ENCODE assay signal across 1 cellular context in the genomic region with DNA sequence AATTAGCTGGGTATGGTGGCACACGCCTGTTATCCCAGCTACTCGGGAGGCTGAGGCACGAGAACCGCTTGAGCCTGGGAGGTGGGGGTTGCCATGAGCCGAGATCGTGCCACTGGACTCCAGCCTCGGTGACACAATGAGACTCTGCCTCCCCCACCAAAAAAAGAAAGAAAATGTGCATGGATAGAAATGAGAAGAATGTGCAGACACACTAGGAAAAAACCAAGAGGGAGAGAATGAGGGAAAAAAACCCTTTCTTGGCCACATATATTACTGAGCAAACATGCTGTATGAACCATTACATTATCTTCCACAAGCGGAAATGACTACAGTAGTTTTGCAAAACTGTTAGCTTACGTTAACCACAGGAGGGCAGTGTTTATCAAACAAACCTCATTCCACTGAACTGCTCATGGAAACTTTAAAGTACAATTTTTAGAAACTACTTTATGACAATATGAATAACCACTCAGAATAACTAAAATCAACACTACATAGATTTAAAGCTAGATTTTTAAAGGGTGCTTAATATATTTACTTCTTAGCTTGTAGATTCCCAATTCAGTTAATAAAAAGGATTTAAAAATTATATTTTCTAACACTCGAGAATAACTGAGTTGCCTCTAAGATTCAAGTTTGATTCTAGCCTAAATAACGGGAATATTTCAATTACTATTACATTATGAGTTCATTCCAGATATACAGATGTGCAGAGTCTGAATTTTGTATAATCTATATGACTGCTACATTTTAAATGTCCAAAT.
TF ChIP-seq lines count a peak whose summit lies in the region.

No MANE protein-coding gene starts in this region.

TF ChIP-seq in HepG2, 621 proteins besides CTCF, POLR2A, EP300 and RAD21 (continued from another document and continues in another):
- TF ChIP-seq, protein P1, sequence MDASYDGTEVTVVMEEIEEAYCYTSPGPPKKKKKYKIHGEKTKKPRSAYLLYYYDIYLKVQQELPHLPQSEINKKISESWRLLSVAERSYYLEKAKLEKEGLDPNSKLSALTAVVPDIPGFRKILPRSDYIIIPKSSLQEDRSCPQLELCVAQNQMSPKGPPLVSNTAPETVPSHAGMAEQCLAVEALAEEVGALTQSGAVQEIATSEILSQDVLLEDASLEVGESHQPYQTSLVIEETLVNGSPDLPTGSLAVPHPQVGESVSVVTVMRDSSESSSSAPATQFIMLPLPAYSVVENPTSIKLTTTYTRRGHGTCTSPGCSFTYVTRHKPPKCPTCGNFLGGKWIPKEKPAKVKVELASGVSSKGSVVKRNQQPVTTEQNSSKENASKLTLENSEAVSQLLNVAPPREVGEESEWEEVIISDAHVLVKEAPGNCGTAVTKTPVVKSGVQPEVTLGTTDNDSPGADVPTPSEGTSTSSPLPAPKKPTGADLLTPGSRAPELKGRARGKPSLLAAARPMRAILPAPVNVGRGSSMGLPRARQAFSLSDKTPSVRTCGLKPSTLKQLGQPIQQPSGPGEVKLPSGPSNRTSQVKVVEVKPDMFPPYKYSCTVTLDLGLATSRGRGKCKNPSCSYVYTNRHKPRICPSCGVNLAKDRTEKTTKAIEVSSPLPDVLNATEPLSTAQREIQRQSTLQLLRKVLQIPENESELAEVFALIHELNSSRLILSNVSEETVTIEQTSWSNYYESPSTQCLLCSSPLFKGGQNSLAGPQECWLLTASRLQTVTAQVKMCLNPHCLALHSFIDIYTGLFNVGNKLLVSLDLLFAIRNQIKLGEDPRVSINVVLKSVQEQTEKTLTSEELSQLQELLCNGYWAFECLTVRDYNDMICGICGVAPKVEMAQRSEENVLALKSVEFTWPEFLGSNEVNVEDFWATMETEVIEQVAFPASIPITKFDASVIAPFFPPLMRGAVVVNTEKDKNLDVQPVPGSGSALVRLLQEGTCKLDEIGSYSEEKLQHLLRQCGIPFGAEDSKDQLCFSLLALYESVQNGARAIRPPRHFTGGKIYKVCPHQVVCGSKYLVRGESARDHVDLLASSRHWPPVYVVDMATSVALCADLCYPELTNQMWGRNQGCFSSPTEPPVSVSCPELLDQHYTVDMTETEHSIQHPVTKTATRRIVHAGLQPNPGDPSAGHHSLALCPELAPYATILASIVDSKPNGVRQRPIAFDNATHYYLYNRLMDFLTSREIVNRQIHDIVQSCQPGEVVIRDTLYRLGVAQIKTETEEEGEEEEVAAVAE (CRISPR knock-in tag; IDR thresholded peaks at IDR 0.05; ENCODE audit: borderline replicate concordance) = no peak
- TF ChIP-seq ZNF431 (CRISPR knock-in tag; IDR thresholded peaks at IDR 0.05; ENCODE audit: borderline replicate concordance, low read depth) = no peak
- TF ChIP-seq, protein P2, sequence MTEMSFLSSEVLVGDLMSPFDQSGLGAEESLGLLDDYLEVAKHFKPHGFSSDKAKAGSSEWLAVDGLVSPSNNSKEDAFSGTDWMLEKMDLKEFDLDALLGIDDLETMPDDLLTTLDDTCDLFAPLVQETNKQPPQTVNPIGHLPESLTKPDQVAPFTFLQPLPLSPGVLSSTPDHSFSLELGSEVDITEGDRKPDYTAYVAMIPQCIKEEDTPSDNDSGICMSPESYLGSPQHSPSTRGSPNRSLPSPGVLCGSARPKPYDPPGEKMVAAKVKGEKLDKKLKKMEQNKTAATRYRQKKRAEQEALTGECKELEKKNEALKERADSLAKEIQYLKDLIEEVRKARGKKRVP (CRISPR knock-in tag; IDR thresholded peaks at IDR 0.05) = no peak
- TF ChIP-seq ZNF747 (CRISPR knock-in tag; IDR thresholded peaks at IDR 0.05; ENCODE audit: borderline replicate concordance) = no peak
- peak; percentile 11; the same call in 1 of the 2 replicates for TF ChIP-seq NFE2L2 (IDR thresholded peaks at IDR 0.05; ENCODE audit: low read length)
- TF ChIP-seq, protein P3, sequence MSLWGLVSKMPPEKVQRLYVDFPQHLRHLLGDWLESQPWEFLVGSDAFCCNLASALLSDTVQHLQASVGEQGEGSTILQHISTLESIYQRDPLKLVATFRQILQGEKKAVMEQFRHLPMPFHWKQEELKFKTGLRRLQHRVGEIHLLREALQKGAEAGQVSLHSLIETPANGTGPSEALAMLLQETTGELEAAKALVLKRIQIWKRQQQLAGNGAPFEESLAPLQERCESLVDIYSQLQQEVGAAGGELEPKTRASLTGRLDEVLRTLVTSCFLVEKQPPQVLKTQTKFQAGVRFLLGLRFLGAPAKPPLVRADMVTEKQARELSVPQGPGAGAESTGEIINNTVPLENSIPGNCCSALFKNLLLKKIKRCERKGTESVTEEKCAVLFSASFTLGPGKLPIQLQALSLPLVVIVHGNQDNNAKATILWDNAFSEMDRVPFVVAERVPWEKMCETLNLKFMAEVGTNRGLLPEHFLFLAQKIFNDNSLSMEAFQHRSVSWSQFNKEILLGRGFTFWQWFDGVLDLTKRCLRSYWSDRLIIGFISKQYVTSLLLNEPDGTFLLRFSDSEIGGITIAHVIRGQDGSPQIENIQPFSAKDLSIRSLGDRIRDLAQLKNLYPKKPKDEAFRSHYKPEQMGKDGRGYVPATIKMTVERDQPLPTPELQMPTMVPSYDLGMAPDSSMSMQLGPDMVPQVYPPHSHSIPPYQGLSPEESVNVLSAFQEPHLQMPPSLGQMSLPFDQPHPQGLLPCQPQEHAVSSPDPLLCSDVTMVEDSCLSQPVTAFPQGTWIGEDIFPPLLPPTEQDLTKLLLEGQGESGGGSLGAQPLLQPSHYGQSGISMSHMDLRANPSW (CRISPR knock-in tag; IDR thresholded peaks at IDR 0.05; ENCODE audit: borderline replicate concordance) = 0 out of 2 replicates have a peak, but pooled peaks have one; percentile 21
- peak; percentile 43; the same call in 1 of the 2 replicates for TF ChIP-seq ZSCAN9 (CRISPR knock-in tag; IDR thresholded peaks at IDR 0.05; ENCODE audit: borderline replicate concordance)
- no peak for TF ChIP-seq ZNF207 (IDR thresholded peaks at IDR 0.05; ENCODE audit: borderline replicate concordance)
- no peak for TF ChIP-seq SRSF4 (IDR thresholded peaks at IDR 0.05; ENCODE audit: low read depth, low read length, poor library complexity, severe bottlenecking)
- TF ChIP-seq CEBPG (CRISPR knock-in tag; IDR thresholded peaks at IDR 0.05) = peak; percentile 75
- TF ChIP-seq, protein P4, sequence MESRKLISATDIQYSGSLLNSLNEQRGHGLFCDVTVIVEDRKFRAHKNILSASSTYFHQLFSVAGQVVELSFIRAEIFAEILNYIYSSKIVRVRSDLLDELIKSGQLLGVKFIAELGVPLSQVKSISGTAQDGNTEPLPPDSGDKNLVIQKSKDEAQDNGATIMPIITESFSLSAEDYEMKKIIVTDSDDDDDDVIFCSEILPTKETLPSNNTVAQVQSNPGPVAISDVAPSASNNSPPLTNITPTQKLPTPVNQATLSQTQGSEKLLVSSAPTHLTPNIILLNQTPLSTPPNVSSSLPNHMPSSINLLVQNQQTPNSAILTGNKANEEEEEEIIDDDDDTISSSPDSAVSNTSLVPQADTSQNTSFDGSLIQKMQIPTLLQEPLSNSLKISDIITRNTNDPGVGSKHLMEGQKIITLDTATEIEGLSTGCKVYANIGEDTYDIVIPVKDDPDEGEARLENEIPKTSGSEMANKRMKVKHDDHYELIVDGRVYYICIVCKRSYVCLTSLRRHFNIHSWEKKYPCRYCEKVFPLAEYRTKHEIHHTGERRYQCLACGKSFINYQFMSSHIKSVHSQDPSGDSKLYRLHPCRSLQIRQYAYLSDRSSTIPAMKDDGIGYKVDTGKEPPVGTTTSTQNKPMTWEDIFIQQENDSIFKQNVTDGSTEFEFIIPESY (CRISPR knock-in tag; IDR thresholded peaks at IDR 0.05) = 0 out of 2 replicates have a peak, but pooled peaks have one; percentile 21
- no peak for TF ChIP-seq ZSCAN25 (CRISPR knock-in tag; IDR thresholded peaks at IDR 0.05)
- no peak for TF ChIP-seq HNRNPH1 (optimal IDR thresholded peaks at IDR 0.05; ENCODE audit: low read depth, low read length)
- TF ChIP-seq ZNF792 (CRISPR knock-in tag; IDR thresholded peaks at IDR 0.05) = peak; percentile 44; the same call in 1 of the 2 replicates
- TF ChIP-seq KLF16 (CRISPR knock-in tag; IDR thresholded peaks at IDR 0.05) = peak in 1 of 2 experiments; percentile 62; a peak in 1 of 4 replicates
- peak; percentile 17; the same call in 1 of the 2 replicates for TF ChIP-seq HMG20A (CRISPR knock-in tag; IDR thresholded peaks at IDR 0.05; ENCODE audit: borderline replicate concordance)
- TF ChIP-seq SUZ12 (IDR thresholded peaks at IDR 0.05; ENCODE audit: low read depth, low read length) = no peak
- no peak for TF ChIP-seq ZNF430 (CRISPR knock-in tag; IDR thresholded peaks at IDR 0.05)
- TF ChIP-seq NFIC (IDR thresholded peaks at IDR 0.05; ENCODE audit: low read length) = no peak
- 0 out of 2 replicates have a peak, but pooled peaks have one; percentile 61 for TF ChIP-seq ZMYM3 (CRISPR knock-in tag; IDR thresholded peaks at IDR 0.05)
- TF ChIP-seq NFYB (CRISPR knock-in tag; IDR thresholded peaks at IDR 0.05) = no peak
- TF ChIP-seq ZSCAN21 (CRISPR knock-in tag; IDR thresholded peaks at IDR 0.05; ENCODE audit: borderline replicate concordance) = no peak
- no peak for TF ChIP-seq ZNF615 (CRISPR knock-in tag; IDR thresholded peaks at IDR 0.05; ENCODE audit: borderline replicate concordance)
- no peak for TF ChIP-seq DNMT3B (CRISPR knock-in tag; conservative IDR thresholded peaks at IDR 0.05)
- TF ChIP-seq ZNF510 (CRISPR knock-in tag; IDR thresholded peaks at IDR 0.05; ENCODE audit: low read depth) = no peak
- TF ChIP-seq, protein P5, sequence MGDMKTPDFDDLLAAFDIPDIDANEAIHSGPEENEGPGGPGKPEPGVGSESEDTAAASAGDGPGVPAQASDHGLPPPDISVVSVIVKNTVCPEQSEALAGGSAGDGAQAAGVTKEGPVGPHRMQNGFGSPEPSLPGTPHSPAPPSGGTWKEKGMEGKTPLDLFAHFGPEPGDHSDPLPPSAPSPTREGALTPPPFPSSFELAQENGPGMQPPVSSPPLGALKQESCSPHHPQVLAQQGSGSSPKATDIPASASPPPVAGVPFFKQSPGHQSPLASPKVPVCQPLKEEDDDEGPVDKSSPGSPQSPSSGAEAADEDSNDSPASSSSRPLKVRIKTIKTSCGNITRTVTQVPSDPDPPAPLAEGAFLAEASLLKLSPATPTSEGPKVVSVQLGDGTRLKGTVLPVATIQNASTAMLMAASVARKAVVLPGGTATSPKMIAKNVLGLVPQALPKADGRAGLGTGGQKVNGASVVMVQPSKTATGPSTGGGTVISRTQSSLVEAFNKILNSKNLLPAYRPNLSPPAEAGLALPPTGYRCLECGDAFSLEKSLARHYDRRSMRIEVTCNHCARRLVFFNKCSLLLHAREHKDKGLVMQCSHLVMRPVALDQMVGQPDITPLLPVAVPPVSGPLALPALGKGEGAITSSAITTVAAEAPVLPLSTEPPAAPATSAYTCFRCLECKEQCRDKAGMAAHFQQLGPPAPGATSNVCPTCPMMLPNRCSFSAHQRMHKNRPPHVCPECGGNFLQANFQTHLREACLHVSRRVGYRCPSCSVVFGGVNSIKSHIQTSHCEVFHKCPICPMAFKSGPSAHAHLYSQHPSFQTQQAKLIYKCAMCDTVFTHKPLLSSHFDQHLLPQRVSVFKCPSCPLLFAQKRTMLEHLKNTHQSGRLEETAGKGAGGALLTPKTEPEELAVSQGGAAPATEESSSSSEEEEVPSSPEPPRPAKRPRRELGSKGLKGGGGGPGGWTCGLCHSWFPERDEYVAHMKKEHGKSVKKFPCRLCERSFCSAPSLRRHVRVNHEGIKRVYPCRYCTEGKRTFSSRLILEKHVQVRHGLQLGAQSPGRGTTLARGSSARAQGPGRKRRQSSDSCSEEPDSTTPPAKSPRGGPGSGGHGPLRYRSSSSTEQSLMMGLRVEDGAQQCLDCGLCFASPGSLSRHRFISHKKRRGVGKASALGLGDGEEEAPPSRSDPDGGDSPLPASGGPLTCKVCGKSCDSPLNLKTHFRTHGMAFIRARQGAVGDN (CRISPR knock-in tag; IDR thresholded peaks at IDR 0.05) = peak; percentile 54
- TF ChIP-seq, protein P6, sequence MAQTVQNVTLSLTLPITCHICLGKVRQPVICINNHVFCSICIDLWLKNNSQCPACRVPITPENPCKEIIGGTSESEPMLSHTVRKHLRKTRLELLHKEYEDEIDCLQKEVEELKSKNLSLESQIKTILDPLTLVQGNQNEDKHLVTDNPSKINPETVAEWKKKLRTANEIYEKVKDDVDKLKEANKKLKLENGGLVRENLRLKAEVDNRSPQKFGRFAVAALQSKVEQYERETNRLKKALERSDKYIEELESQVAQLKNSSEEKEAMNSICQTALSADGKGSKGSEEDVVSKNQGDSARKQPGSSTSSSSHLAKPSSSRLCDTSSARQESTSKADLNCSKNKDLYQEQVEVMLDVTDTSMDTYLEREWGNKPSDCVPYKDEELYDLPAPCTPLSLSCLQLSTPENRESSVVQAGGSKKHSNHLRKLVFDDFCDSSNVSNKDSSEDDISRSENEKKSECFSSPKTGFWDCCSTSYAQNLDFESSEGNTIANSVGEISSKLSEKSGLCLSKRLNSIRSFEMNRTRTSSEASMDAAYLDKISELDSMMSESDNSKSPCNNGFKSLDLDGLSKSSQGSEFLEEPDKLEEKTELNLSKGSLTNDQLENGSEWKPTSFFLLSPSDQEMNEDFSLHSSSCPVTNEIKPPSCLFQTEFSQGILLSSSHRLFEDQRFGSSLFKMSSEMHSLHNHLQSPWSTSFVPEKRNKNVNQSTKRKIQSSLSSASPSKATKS (CRISPR knock-in tag; IDR thresholded peaks at IDR 0.05) = no peak
- peak; percentile 64; the same call in 1 of the 2 replicates for TF ChIP-seq ZNF331 (CRISPR knock-in tag; IDR thresholded peaks at IDR 0.05)
- no peak for TF ChIP-seq TMF1 (CRISPR knock-in tag; IDR thresholded peaks at IDR 0.05; ENCODE audit: low read depth)
- TF ChIP-seq, protein P7, sequence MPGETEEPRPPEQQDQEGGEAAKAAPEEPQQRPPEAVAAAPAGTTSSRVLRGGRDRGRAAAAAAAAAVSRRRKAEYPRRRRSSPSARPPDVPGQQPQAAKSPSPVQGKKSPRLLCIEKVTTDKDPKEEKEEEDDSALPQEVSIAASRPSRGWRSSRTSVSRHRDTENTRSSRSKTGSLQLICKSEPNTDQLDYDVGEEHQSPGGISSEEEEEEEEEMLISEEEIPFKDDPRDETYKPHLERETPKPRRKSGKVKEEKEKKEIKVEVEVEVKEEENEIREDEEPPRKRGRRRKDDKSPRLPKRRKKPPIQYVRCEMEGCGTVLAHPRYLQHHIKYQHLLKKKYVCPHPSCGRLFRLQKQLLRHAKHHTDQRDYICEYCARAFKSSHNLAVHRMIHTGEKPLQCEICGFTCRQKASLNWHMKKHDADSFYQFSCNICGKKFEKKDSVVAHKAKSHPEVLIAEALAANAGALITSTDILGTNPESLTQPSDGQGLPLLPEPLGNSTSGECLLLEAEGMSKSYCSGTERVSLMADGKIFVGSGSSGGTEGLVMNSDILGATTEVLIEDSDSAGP (CRISPR knock-in tag; IDR thresholded peaks at IDR 0.05; ENCODE audit: borderline replicate concordance) = no peak
- no peak for TF ChIP-seq ZNF317 (CRISPR knock-in tag; IDR thresholded peaks at IDR 0.05)
- no peak for TF ChIP-seq SP1 (IDR thresholded peaks at IDR 0.05)
- TF ChIP-seq SP1 (CRISPR knock-in tag; IDR thresholded peaks at IDR 0.05) = 0 out of 2 replicates have a peak, but pooled peaks have one; percentile 39
- TF ChIP-seq, protein P8, sequence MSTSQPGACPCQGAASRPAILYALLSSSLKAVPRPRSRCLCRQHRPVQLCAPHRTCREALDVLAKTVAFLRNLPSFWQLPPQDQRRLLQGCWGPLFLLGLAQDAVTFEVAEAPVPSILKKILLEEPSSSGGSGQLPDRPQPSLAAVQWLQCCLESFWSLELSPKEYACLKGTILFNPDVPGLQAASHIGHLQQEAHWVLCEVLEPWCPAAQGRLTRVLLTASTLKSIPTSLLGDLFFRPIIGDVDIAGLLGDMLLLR (CRISPR knock-in tag; IDR thresholded peaks at IDR 0.05) = no peak
- TF ChIP-seq YEATS4 (CRISPR knock-in tag; IDR thresholded peaks at IDR 0.05; ENCODE audit: borderline replicate concordance) = no peak
- no peak for TF ChIP-seq ZNF788 (CRISPR knock-in tag; IDR thresholded peaks at IDR 0.05; ENCODE audit: borderline replicate concordance)
- TF ChIP-seq ZNF101 (CRISPR knock-in tag; IDR thresholded peaks at IDR 0.05; ENCODE audit: borderline replicate concordance, low read depth) = no peak
- no peak for TF ChIP-seq ZNF44 (CRISPR knock-in tag; IDR thresholded peaks at IDR 0.05)
- TF ChIP-seq JUN (CRISPR knock-in tag; IDR thresholded peaks at IDR 0.05) = no peak
- TF ChIP-seq ZNF775 (CRISPR knock-in tag; IDR thresholded peaks at IDR 0.05; ENCODE audit: borderline replicate concordance) = no peak
